1 cellular context compared by ENCODE assay signal in the genomic region with DNA sequence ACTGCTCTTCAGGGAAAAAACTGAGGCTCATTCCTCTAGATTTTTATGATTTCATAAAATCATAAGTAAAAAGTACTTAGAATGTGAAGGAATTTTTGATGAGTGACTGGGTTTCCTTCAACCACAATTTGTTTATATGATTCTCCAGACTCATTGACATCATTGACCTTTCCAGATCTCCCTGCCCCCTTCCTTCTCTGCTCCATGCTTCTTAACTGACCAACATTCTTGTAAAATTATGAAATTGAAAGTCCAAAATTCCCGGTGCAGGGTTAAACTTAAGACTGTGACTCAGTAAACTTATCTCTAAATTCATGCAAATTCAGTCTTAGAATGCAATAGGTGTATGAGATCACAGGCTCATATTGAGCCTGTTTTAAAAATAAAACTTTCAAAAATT.
TF ChIP-seq lines count a peak whose summit lies in the region.

No MANE protein-coding gene starts in this region.

TF ChIP-seq in neural cell, 6 proteins besides CTCF, POLR2A, EP300 and RAD21 (continued from another document):
- TF ChIP-seq, protein P1, sequence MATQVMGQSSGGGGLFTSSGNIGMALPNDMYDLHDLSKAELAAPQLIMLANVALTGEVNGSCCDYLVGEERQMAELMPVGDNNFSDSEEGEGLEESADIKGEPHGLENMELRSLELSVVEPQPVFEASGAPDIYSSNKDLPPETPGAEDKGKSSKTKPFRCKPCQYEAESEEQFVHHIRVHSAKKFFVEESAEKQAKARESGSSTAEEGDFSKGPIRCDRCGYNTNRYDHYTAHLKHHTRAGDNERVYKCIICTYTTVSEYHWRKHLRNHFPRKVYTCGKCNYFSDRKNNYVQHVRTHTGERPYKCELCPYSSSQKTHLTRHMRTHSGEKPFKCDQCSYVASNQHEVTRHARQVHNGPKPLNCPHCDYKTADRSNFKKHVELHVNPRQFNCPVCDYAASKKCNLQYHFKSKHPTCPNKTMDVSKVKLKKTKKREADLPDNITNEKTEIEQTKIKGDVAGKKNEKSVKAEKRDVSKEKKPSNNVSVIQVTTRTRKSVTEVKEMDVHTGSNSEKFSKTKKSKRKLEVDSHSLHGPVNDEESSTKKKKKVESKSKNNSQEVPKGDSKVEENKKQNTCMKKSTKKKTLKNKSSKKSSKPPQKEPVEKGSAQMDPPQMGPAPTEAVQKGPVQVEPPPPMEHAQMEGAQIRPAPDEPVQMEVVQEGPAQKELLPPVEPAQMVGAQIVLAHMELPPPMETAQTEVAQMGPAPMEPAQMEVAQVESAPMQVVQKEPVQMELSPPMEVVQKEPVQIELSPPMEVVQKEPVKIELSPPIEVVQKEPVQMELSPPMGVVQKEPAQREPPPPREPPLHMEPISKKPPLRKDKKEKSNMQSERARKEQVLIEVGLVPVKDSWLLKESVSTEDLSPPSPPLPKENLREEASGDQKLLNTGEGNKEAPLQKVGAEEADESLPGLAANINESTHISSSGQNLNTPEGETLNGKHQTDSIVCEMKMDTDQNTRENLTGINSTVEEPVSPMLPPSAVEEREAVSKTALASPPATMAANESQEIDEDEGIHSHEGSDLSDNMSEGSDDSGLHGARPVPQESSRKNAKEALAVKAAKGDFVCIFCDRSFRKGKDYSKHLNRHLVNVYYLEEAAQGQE (IDR thresholded peaks at IDR 0.05; ENCODE audit: borderline replicate concordance) = no peak
- no peak for TF ChIP-seq SMC3 (conservative IDR thresholded peaks at IDR 0.05; ENCODE audit: poor library complexity)
- TF ChIP-seq MXI1 (conservative IDR thresholded peaks at IDR 0.05; ENCODE audit: poor library complexity, severe bottlenecking) = no peak
